In the genomic region with DNA sequence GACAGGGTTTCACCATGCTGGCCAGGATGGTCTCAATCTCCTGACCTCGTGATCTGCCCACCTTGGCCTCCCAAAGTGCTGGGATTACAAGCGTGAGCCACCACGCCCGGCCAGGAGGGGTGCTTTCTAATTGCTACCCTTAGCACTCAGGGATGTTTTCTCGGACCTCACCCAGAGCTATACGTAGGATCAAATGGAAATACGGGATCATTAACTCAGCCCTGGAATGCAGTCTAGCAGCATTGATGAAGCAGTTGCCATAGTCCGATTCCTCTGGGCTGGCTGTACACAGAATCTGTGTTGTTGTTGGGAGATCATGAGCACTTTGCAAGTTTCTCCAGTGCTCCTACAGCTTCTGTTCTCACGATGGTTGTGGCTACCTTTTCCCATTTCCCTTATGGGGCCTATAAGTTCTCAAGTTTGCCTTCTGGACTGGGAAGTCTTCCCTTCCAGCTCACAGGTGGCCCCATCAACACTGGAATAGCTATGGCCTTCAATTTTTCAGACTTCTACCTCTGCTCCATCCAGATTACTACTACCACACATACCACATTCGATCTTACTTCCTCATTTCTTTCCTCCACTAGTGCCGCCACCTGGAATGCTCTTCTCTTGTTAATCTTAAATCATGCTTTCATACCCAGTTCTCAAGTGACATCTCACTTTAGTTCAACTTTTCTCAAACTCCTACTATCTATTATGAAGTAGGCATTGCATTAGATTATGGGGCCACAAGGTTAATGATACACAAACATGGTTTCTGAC, we compare ENCODE assay signal across 11 cellular contexts. TPM values are rescaled to one million over a fixed set of nuclear protein-coding genes. Genes with fewer than 3 reads are reported as not detected.
A peak's percentile ranks its signal among the peaks of the same experiment; 100 is the strongest.
DNase-seq lines count a peak whose midpoint lies in the region; ATAC-seq, FAIRE-seq and TF ChIP-seq lines count a peak whose summit lies in the region.
"Had no signal": no experiment of that assay in that cellular context is flagged by ENCODE, and none has a peak within 500 bp of the region (broad histone marks: within the 10 kb centered on the region; RNA-seq: fewer than 3 reads in every experiment).

No MANE protein-coding gene starts in this region.

- DNase-seq in GM23338 (ENCODE audit: low spot score) = no peak
- no peak for DNase-seq in H1 (ENCODE audit: low read depth in 1 of 2, low spot score in 2 of 2)
- DNase-seq in NCI-H187 (lab: John Stamatoyannopoulos, UW) = no peak
- no peak for DNase-seq in DMS79 (lab: John Stamatoyannopoulos, UW)
- DNase-seq in activated naive CD8-positive, alpha-beta T cell treated with anti-CD3 and anti-CD28 coated beads for 36 hours = no peak
- no peak for DNase-seq in left ventricle myocardium inferior
- DNase-seq: activated CD4-positive, alpha-beta memory T cell treated with anti-CD3 and anti-CD28 coated beads for 36 hours; DMS79 treated with DMSO at 0.1 percent for 48 hours; natural killer cell had no signal

- no peak overlapping the region for H4K91ac ChIP-seq in H1 (replicated peaks; ENCODE audit: insufficient read length, low read length)

- H3K9me3 Mint-ChIP-seq in GM23338 = no peaks in the 10 kb centered on the region
- H3K9me3 Mint-ChIP-seq in activated naive CD8-positive, alpha-beta T cell treated with anti-CD3 and anti-CD28 coated beads for 36 hours = no peaks in the 10 kb centered on the region
- H3K9me3 Mint-ChIP-seq: activated CD4-positive, alpha-beta memory T cell treated with anti-CD3 and anti-CD28 coated beads for 36 hours; natural killer cell had no signal

- TF ChIP-seq CTCF in GM23338 (conservative IDR thresholded peaks at IDR 0.05; ENCODE audit: low read depth in 2 of 2) = no peak
- TF ChIP-seq CTCF in H1 (IDR thresholded peaks at IDR 0.05; ENCODE audit: control extremely low read depth in 1 of 3, insufficient read depth in 1 of 3, low read depth in 1 of 3, low read length in 3 of 3) = no peak
- no peak for TF ChIP-seq CTCF in left ventricle myocardium inferior (IDR thresholded peaks at IDR 0.05; ENCODE audit: borderline replicate concordance)

- H3K27ac ChIP-seq in GM23338 (ENCODE audit: low read depth) (no peak overlapping the region), H1 (ENCODE audit: low read depth, low read length) (no peak overlapping the region), left ventricle myocardium inferior (replicated peaks) (no peak overlapping the region)

- H2BK5ac ChIP-seq in H1 (ENCODE audit: low read depth, low read length) = no peak overlapping the region

- no peaks in the 10 kb centered on the region for H4K20me1 ChIP-seq in GM23338 (replicated peaks; ENCODE audit: insufficient read depth)
- no peaks in the 10 kb centered on the region for H4K20me1 ChIP-seq in H1 (replicated peaks in 1 of 2; ENCODE audit: control insufficient read depth in 1 of 2, insufficient read depth in 2 of 2, low read length in 2 of 2)

- H3K36me3 Mint-ChIP-seq in GM23338 (ENCODE audit: low read depth) = no peaks in the 10 kb centered on the region
- no peaks in the 10 kb centered on the region for H3K36me3 Mint-ChIP-seq in activated naive CD8-positive, alpha-beta T cell treated with anti-CD3 and anti-CD28 coated beads for 36 hours
- H3K36me3 Mint-ChIP-seq: activated CD4-positive, alpha-beta memory T cell treated with anti-CD3 and anti-CD28 coated beads for 36 hours; natural killer cell had no signal

- H3K18ac ChIP-seq in H1 (ENCODE audit: extremely low read depth, low read length) = no peak overlapping the region

- FAIRE-seq in H1 (lab: Jason Lieb, UNC) = no peak

- no peak overlapping the region for H4K5ac ChIP-seq in H1 (ENCODE audit: insufficient read length, low read depth, low read length)

- intact Hi-C loops in left ventricle myocardium inferior (cut with micrococcal nuclease) = no loop called here

- no peaks in the 10 kb centered on the region for H3K79me1 ChIP-seq in H1 (ENCODE audit: low read depth, low read length)

- H3K4me2 ChIP-seq in GM23338 = no peak overlapping the region
- no peak overlapping the region for H3K4me2 ChIP-seq in H1 (ENCODE audit: insufficient read depth in 1 of 2, low read depth in 2 of 2, low read length in 2 of 2)

- peak; percentile 98 for ATAC-seq in GM18868 (IDR thresholded peaks at IDR 0.05; ENCODE audit: unreplicated experiment)
- ATAC-seq in GM23338 = no peak
- peak; percentile 98 for ATAC-seq in HG03460 (IDR thresholded peaks at IDR 0.05; ENCODE audit: unreplicated experiment)
- ATAC-seq: natural killer cell had no signal

- WGBS in H1 (ENCODE audit: extremely low coverage in 1 of 2, insufficient coverage in 1 of 2, insufficient read length in 1 of 2, insufficient replicate concordance in 2 of 2, low coverage in 1 of 2, low lambda C conversion rate in 2 of 2, missing lambda C conversion rate in 1 of 2), 2 experiments = 91% methylated on average over 11 of the region's 11 CpGs; no CpG with 5 or more reads in 1 of the 2 experiments

- no peaks in the 10 kb centered on the region for H3K36me3 ChIP-seq in GM23338 (ENCODE audit: insufficient read depth)
- H3K36me3 ChIP-seq in H1 (ENCODE audit: control insufficient read depth in 2 of 4, insufficient read depth in 4 of 4, low read length in 3 of 4) = no peaks in the 10 kb centered on the region
- no peaks in the 10 kb centered on the region for H3K36me3 ChIP-seq in left ventricle myocardium inferior

- no peak overlapping the region for H3K4me3 ChIP-seq in GM23338
- no peak overlapping the region for H3K4me3 ChIP-seq in H1 (ENCODE audit: extremely low read depth in 1 of 4, insufficient read depth in 2 of 4, low read depth in 3 of 4, low read length in 4 of 4)
- H3K4me3 ChIP-seq in left ventricle myocardium inferior = no peak overlapping the region

- no peak overlapping the region for H3K23ac ChIP-seq in H1 (ENCODE audit: insufficient read length)

- no peak overlapping the region for H3K14ac ChIP-seq in H1 (ENCODE audit: insufficient read length)

- TF ChIP-seq RAD21 in H1 (IDR thresholded peaks at IDR 0.05 in 1 of 2, conservative IDR thresholded peaks at IDR 0.05 in 1 of 2; ENCODE audit: low read depth in 2 of 2, low read length in 2 of 2) = no peak

- TF ChIP-seq EP300 in H1 (IDR thresholded peaks at IDR 0.05; ENCODE audit: borderline replicate concordance in 1 of 2, low read depth in 2 of 2, low read length in 2 of 2) = no peak

- H2AK5ac ChIP-seq in H1 (ENCODE audit: low read depth, low read length) = no peak overlapping the region

- no peaks in the 10 kb centered on the region for H3K4me1 Mint-ChIP-seq in GM23338
- H3K4me1 Mint-ChIP-seq in activated naive CD8-positive, alpha-beta T cell treated with anti-CD3 and anti-CD28 coated beads for 36 hours = no peaks in the 10 kb centered on the region
- H3K4me1 Mint-ChIP-seq: natural killer cell had no signal

- H3K27me3 Mint-ChIP-seq in GM23338 (ENCODE audit: insufficient read depth, low read depth, poor library complexity) = peaks cover 2% of the 10 kb centered on the region
- H3K27me3 Mint-ChIP-seq in activated naive CD8-positive, alpha-beta T cell treated with anti-CD3 and anti-CD28 coated beads for 36 hours = no peaks in the 10 kb centered on the region
- H3K27me3 Mint-ChIP-seq: activated CD4-positive, alpha-beta memory T cell treated with anti-CD3 and anti-CD28 coated beads for 36 hours had no signal

- H3K4me1 ChIP-seq in GM23338 (ENCODE audit: insufficient read depth) (no peaks in the 10 kb centered on the region), H1 (replicated peaks in 1 of 4; ENCODE audit: control insufficient read depth in 3 of 4, insufficient read depth in 4 of 4, low read length in 3 of 4) (no peaks in the 10 kb centered on the region), left ventricle myocardium inferior (no peaks in the 10 kb centered on the region)

- H3K27ac Mint-ChIP-seq in GM23338 = no peak overlapping the region
- H3K27ac Mint-ChIP-seq in activated naive CD8-positive, alpha-beta T cell treated with anti-CD3 and anti-CD28 coated beads for 36 hours = no peak overlapping the region
- H3K27ac Mint-ChIP-seq: activated CD4-positive, alpha-beta memory T cell treated with anti-CD3 and anti-CD28 coated beads for 36 hours; natural killer cell had no signal

- POLR2A ChIA-PET in H1 (lab: Charles Lee; ENCODE audit: partially characterized antibody) = interaction anchor here (0.7 kb wide), 1 partner anchor 59 kb away, joined by 3 read pairs; no protein-coding TSS in a partner anchor

- H3K27me3 ChIP-seq in GM23338 (ENCODE audit: insufficient read depth) (no peaks in the 10 kb centered on the region), H1 (replicated peaks in 1 of 4; ENCODE audit: control insufficient read depth in 3 of 4, extremely low read depth in 1 of 4, insufficient read depth in 3 of 4, low read length in 3 of 4) (no peaks in the 10 kb centered on the region), left ventricle myocardium inferior (ENCODE audit: low read depth) (no peaks in the 10 kb centered on the region)

- no peak overlapping the region for H3K9ac ChIP-seq in H1 (replicated peaks in 1 of 4; ENCODE audit: extremely low read depth in 1 of 4, low read depth in 3 of 4, low read length in 3 of 4)

- CTCF ChIA-PET in H1 (lab: Charles Lee; ENCODE audit: partially characterized antibody) = interaction anchor here (0.6 to 1.9 kb wide), 3 partner anchors 52 to 274 kb away, joined by 3 to 6 read pairs (median 4); no protein-coding TSS in a partner anchor

- no peak overlapping the region for H2BK120ac ChIP-seq in H1 (replicated peaks; ENCODE audit: low read depth, low read length)

- no peaks in the 10 kb centered on the region for H3K79me2 ChIP-seq in GM23338 (replicated peaks; ENCODE audit: insufficient read depth)
- H3K79me2 ChIP-seq in H1 (ENCODE audit: control insufficient read depth in 1 of 2, insufficient read depth in 2 of 2, low read length in 2 of 2) = no peaks in the 10 kb centered on the region

- no peak overlapping the region for H4K8ac ChIP-seq in H1 (ENCODE audit: extremely low read depth, insufficient read depth, low read length)

- H2AFZ ChIP-seq in GM23338 (peak overlapping the region; percentile 61; the same call in 1 of the 2 replicates), H1 (ENCODE audit: low read length) (peak overlapping the region; percentile 35; the same call in 1 of the 2 replicates)

- no peak for TF ChIP-seq POLR2A in H1 (IDR thresholded peaks at IDR 0.05; ENCODE audit: control extremely low read depth in 1 of 2, low read depth in 2 of 2, low read length in 2 of 2)

- H3K4ac ChIP-seq in H1 (replicated peaks; ENCODE audit: insufficient read length, low read depth, low read length) = no peak overlapping the region

- H3K9me2 ChIP-seq in GM23338 (ENCODE audit: insufficient read depth) = no peaks in the 10 kb centered on the region

- H3K23me2 ChIP-seq in H1 (ENCODE audit: low read depth, low read length) = no peaks in the 10 kb centered on the region

- H3K4me3 Mint-ChIP-seq in GM23338 = no peak overlapping the region
- H3K4me3 Mint-ChIP-seq in activated naive CD8-positive, alpha-beta T cell treated with anti-CD3 and anti-CD28 coated beads for 36 hours = no peak overlapping the region
- H3K4me3 Mint-ChIP-seq: activated CD4-positive, alpha-beta memory T cell treated with anti-CD3 and anti-CD28 coated beads for 36 hours; natural killer cell had no signal

- H3K9me3 ChIP-seq in H1 (ENCODE audit: insufficient read depth in 2 of 2, low read depth in 1 of 2, low read length in 1 of 2) = no peaks in the 10 kb centered on the region
- no peaks in the 10 kb centered on the region for H3K9me3 ChIP-seq in left ventricle myocardium inferior (replicated peaks)

- H3K56ac ChIP-seq in H1 (replicated peaks; ENCODE audit: insufficient read length, low read depth, low read length) = no peak overlapping the region

- no peak overlapping the region for H2BK15ac ChIP-seq in H1 (ENCODE audit: low read length)

- H2BK12ac ChIP-seq in H1 (ENCODE audit: low read depth, low read length) = no peak overlapping the region

- H2BK20ac ChIP-seq in H1 (ENCODE audit: low read length) = no peak overlapping the region

- no peaks in the 10 kb centered on the region for H3F3A ChIP-seq in GM23338 (replicated peaks; ENCODE audit: low read depth)

RNA-seq across cellular contexts. Expression of a gene that starts 16.1 kb away (rescaled TPM):
- total RNA-seq in GM23338 (2014; rRNA removed; shearing (Covaris generic)) = 44.2 and 47.0 TPM in 2 replicates
- polyA plus RNA-seq in GM23338 (2016; fragmentation: Nextera tagmentation; extraction: Ambion mirVana) (18.7 and 23.0 TPM in 2 replicates), H1 (2011; rRNA removed) (23.5 and 25.1 TPM in 2 replicates)
- 47.1 and 47.7 TPM in 2 replicates for total RNA-seq in H1 (2021; fragmentation: NEBNext Ultra II Directional; extraction: Animal tissue kit (Norgen Biotek cat#: 25700))
- polyA plus RNA-seq in H1 (2011; cell fraction: cytosol; rRNA removed) = 31.6 TPM
- 38.4 TPM for polyA plus RNA-seq in H1 (2011; cell fraction: nucleus; rRNA removed)
- polyA plus RNA-seq in H1 (2012, experiment 1 of 2) = 20.0 to 34.0 TPM (median 22.5 TPM) in 4 replicates
- 5.5 TPM for polyA plus RNA-seq in H1 (2012, experiment 2 of 2)
- 33.1 TPM for polyA plus RNA-seq in H1 (2013, experiment 1 of 2)
- 30.0 TPM for polyA plus RNA-seq in H1 (2013, experiment 2 of 2)
- 41.3 and 54.2 TPM in 2 replicates for polyA minus RNA-seq in H1 (2011; rRNA and poly(A)+ RNA removed)
- 21.1 TPM for polyA minus RNA-seq in H1 (2011; cell fraction: cytosol; rRNA and poly(A)+ RNA removed)
- polyA minus RNA-seq in H1 (2011; cell fraction: nucleus; rRNA and poly(A)+ RNA removed) = 111 TPM
- total RNA-seq in activated naive CD8-positive, alpha-beta T cell treated with anti-CD3 and anti-CD28 coated beads for 36 hours = 10 to 100 TPM; 49.3 to 51.9 TPM
- 25.8 TPM for total RNA-seq in left ventricle myocardium inferior

RNA-seq across cellular contexts. Expression of a gene that starts 52.6 kb away (rescaled TPM):
- total RNA-seq in GM23338 (2014; rRNA removed; shearing (Covaris generic)) = 5.7 and 7.1 TPM in 2 replicates
- polyA plus RNA-seq in GM23338 (2016; fragmentation: Nextera tagmentation; extraction: Ambion mirVana) = 3.9 and 5.3 TPM in 2 replicates
- 5.5 and 5.6 TPM in 2 replicates for total RNA-seq in H1 (2021; fragmentation: NEBNext Ultra II Directional; extraction: Animal tissue kit (Norgen Biotek cat#: 25700))
- polyA plus RNA-seq in H1 (2011; rRNA removed) = 1.4 and 2.0 TPM in 2 replicates
- polyA plus RNA-seq in H1 (2011; cell fraction: cytosol; rRNA removed) = 2.9 TPM
- 1.1 TPM for polyA plus RNA-seq in H1 (2011; cell fraction: nucleus; rRNA removed)
- polyA plus RNA-seq in H1 (2012, experiment 1 of 2) = 2.9 to 4.5 TPM (median 3.7 TPM) in 4 replicates
- polyA plus RNA-seq in H1 (2012, experiment 2 of 2) = 0.85 TPM
- polyA plus RNA-seq in H1 (2013, experiment 1 of 2) = 3.0 TPM
- 2.7 TPM for polyA plus RNA-seq in H1 (2013, experiment 2 of 2)
- 4.0 and 4.7 TPM in 2 replicates for polyA minus RNA-seq in H1 (2011; rRNA and poly(A)+ RNA removed)
- polyA minus RNA-seq in H1 (2011; cell fraction: cytosol; rRNA and poly(A)+ RNA removed) = 2.4 TPM
- polyA minus RNA-seq in H1 (2011; cell fraction: nucleus; rRNA and poly(A)+ RNA removed) = 2.3 TPM
- 1 to 10 TPM; 7.4 to 7.5 TPM for total RNA-seq in activated naive CD8-positive, alpha-beta T cell treated with anti-CD3 and anti-CD28 coated beads for 36 hours
- total RNA-seq in left ventricle myocardium inferior = 5.2 TPM
